In genomic region chr7:74290590-74290950, GRCh38 we compare ENCODE assay signal across 1 cellular context.
TF ChIP-seq lines count a peak whose summit lies in the region.

No MANE protein-coding gene starts in this region.

TF ChIP-seq in GM23338, 12 proteins besides CTCF, POLR2A, EP300 and RAD21 (continued from another document):
- TF ChIP-seq ZNF462 (CRISPR knock-in tag; IDR thresholded peaks at IDR 0.05) (no peak), ETS1 (IDR thresholded peaks at IDR 0.05) (no peak), ZNF331 (CRISPR knock-in tag; IDR thresholded peaks at IDR 0.05; ENCODE audit: low read depth) (no peak), JUNB (IDR thresholded peaks at IDR 0.05; ENCODE audit: unreplicated experiment) (no peak), NANOG (IDR thresholded peaks at IDR 0.05; ENCODE audit: borderline replicate concordance) (no peak), STAT1 (IDR thresholded peaks at IDR 0.05; ENCODE audit: unreplicated experiment) (no peak), EZH2 (IDR thresholded peaks at IDR 0.05; ENCODE audit: low read depth, unreplicated experiment) (no peak), CREB1 (CRISPR knock-in tag; IDR thresholded peaks at IDR 0.05; ENCODE audit: low read depth) (no peak)
TF ChIP-seq in GM23338: peak in this region for 0.
